Comparison of ENCODE assay signal across 1 cellular context in genomic region chr16:19393226-19394074, GRCh38.
TF ChIP-seq lines count a peak whose summit lies in the region.

No MANE protein-coding gene starts in this region.

TF ChIP-seq in A549, 52 proteins besides CTCF, POLR2A, EP300 and RAD21 (continued from another document):
- TF ChIP-seq HMGXB4 (CRISPR knock-in tag; IDR thresholded peaks at IDR 0.05; ENCODE audit: borderline replicate concordance) (no peak), JUN (IDR thresholded peaks at IDR 0.05) (peak in 1 of 2 experiments; percentile 37; a peak in 2 of 5 replicates), MYC (IDR thresholded peaks at IDR 0.05; ENCODE audit: borderline replicate concordance, low read length) (0 out of 2 replicates have a peak, but pooled peaks have one; percentile 3)
